In genomic region chr3:102378216-102378615, GRCh38 we compare ENCODE assay signal across 28 cellular contexts. TPM values are rescaled to one million over a fixed set of nuclear protein-coding genes. Genes with fewer than 3 reads are reported as not detected.
"Had no signal": no experiment of that assay in that cellular context is flagged by ENCODE, and none has a peak within 500 bp of the region (broad histone marks: within the 10 kb centered on the region; RNA-seq: fewer than 3 reads in every experiment).

No MANE protein-coding gene starts in this region.

- H3K27ac ChIP-seq: colonic mucosa, dorsolateral prefrontal cortex, heart left ventricle, neutrophil, ovary, prostate gland, spleen, upper lobe of right lung had no signal

- H3K36me3 Mint-ChIP-seq: activated naive CD8-positive, alpha-beta T cell treated with anti-CD3 and anti-CD28 coated beads for 36 hours had no signal

- H3K27me3 Mint-ChIP-seq: effector memory CD8-positive, alpha-beta T cell had no signal

- H3K4me3 Mint-ChIP-seq: activated B cell treated with CpG ODN at 0.5 μM for 24 hours; activated CD4-positive, alpha-beta T cell treated with anti-CD3 and anti-CD28 coated beads for 36 hours; activated naive CD8-positive, alpha-beta T cell treated with anti-CD3 and anti-CD28 coated beads for 36 hours; activated T-cell treated with anti-CD3 and anti-CD28 coated beads, Interleukin-2, amount 50 U/mL, for 4 hours; effector memory CD8-positive, alpha-beta T cell; nephron had no signal

- FAIRE-seq: astrocyte, endothelial cell of umbilical vein had no signal

- H3K36me3 ChIP-seq: colonic mucosa, heart left ventricle, neutrophil, ovary, prostate gland, spleen, upper lobe of right lung had no signal

- ATAC-seq: activated CD4-positive, alpha-beta T cell treated with anti-CD3 and anti-CD28 coated beads for 36 hours; activated T-cell treated with anti-CD3 and anti-CD28 coated beads, Interleukin-2, amount 50 U/mL, for 4 hours; effector memory CD8-positive, alpha-beta T cell; heart left ventricle; left colon; upper lobe of right lung had no signal

- H3K4me1 ChIP-seq: colonic mucosa, heart left ventricle, prostate gland, spleen, upper lobe of right lung had no signal

- H3K4me3 ChIP-seq: colonic mucosa, dorsolateral prefrontal cortex, heart left ventricle, ovary, prostate gland, spleen, upper lobe of right lung had no signal

- H3K4me1 Mint-ChIP-seq: activated B cell treated with CpG ODN at 0.5 μM for 24 hours; activated CD4-positive, alpha-beta T cell treated with anti-CD3 and anti-CD28 coated beads for 36 hours; activated naive CD8-positive, alpha-beta T cell treated with anti-CD3 and anti-CD28 coated beads for 36 hours; nephron had no signal

- DNase-seq: activated B cell treated with CpG ODN at 0.5 μM for 24 hours; activated CD4-positive, alpha-beta T cell treated with anti-CD3 and anti-CD28 coated beads for 36 hours; activated CD4-positive, alpha-beta T cell treated with anti-CD3 and anti-CD28 coated beads, Interleukin-2, amount 50 U/mL, for 48 hours; activated CD8-positive, alpha-beta memory T cell treated with anti-CD3 and anti-CD28 coated beads, Interleukin-2, amount 50 U/mL, for 48 hours; activated naive CD4-positive, alpha-beta T cell treated with Interleukin-2 at 50 U/mL for 16 hours; activated naive CD8-positive, alpha-beta T cell treated with anti-CD3 and anti-CD28 coated beads for 36 hours; activated T-cell treated with anti-CD3 and anti-CD28 coated beads, Interleukin-2, amount 50 U/mL, for 4 hours; colonic mucosa; dorsolateral prefrontal cortex; effector memory CD8-positive, alpha-beta T cell; heart left ventricle; islet precursor cell; left colon; mesenchymal stem cell; ovary; spleen; stimulated activated CD4-positive, alpha-beta T cell treated with anti-CD3 and anti-CD28 coated beads, Interleukin-4, amount 100 ng/mL, for 24 hours; stimulated activated naive CD4-positive, alpha-beta T cell treated with Interleukin-2 at 50 U/mL for 16 hours; upper lobe of right lung had no signal

- H3K9me3 Mint-ChIP-seq: activated B cell treated with CpG ODN at 0.5 μM for 24 hours; activated naive CD8-positive, alpha-beta T cell treated with anti-CD3 and anti-CD28 coated beads for 36 hours; activated T-cell treated with anti-CD3 and anti-CD28 coated beads, Interleukin-2, amount 50 U/mL, for 4 hours; activated T-helper 2 cell treated with anti-CD3 and anti-CD28 coated beads, Interferon-gamma antibody, Interleukin-2, Interleukin-4, amounts not matched to agents 10 μg/mL and 5 μg/mL and 100 μg/mL, durations not matched to agents 14 hours and 24 hours and 36 hours; effector memory CD8-positive, alpha-beta T cell; nephron had no signal

- H3K9me3 ChIP-seq: colonic mucosa, heart left ventricle, neutrophil, ovary, prostate gland, spleen, upper lobe of right lung had no signal

- H3K27me3 ChIP-seq: colonic mucosa, heart left ventricle, neutrophil, ovary, upper lobe of right lung had no signal

- H3K27ac Mint-ChIP-seq: activated B cell treated with CpG ODN at 0.5 μM for 24 hours; activated CD4-positive, alpha-beta T cell treated with anti-CD3 and anti-CD28 coated beads for 36 hours; activated naive CD8-positive, alpha-beta T cell treated with anti-CD3 and anti-CD28 coated beads for 36 hours; activated T-helper 2 cell treated with anti-CD3 and anti-CD28 coated beads, Interferon-gamma antibody, Interleukin-2, Interleukin-4, amounts not matched to agents 10 μg/mL and 5 μg/mL and 100 μg/mL, durations not matched to agents 14 hours and 24 hours and 36 hours; effector memory CD8-positive, alpha-beta T cell; nephron had no signal

RNA-seq across cellular contexts. Expression of gene ZPLD1, which starts 56.6 kb away (rescaled TPM):
- total RNA-seq: activated B cell treated with CpG ODN at 0.5 μM for 24 hours; activated CD4-positive, alpha-beta T cell treated with anti-CD3 and anti-CD28 coated beads for 36 hours; activated CD8-positive, alpha-beta memory T cell treated with anti-CD3 and anti-CD28 coated beads for 36 hours; activated naive CD8-positive, alpha-beta T cell treated with anti-CD3 and anti-CD28 coated beads for 36 hours; activated T-cell treated with anti-CD3 and anti-CD28 coated beads, Interleukin-2, amount 50 U/mL, for 4 hours; activated T-helper 2 cell treated with anti-CD3 and anti-CD28 coated beads, Interferon-gamma antibody, Interleukin-2, Interleukin-4, amounts not matched to agents 10 μg/mL and 5 μg/mL and 100 μg/mL, durations not matched to agents 14 hours and 24 hours and 36 hours; endothelial cell of umbilical vein; left colon; mononuclear cell; spleen; subcutaneous adipose tissue; upper lobe of right lung had no signal
